Comparison of ENCODE assay signal across 1 cellular context in genomic region chr4:168699224-168699878, GRCh38.
TF ChIP-seq lines count a peak whose summit lies in the region.

No MANE protein-coding gene starts in this region.

TF ChIP-seq in HepG2, 621 proteins besides CTCF, POLR2A, EP300 and RAD21 (continued from another document):
- TF ChIP-seq DDIT3 (CRISPR knock-in tag; IDR thresholded peaks at IDR 0.05) (no peak), ZNF746 (CRISPR knock-in tag; IDR thresholded peaks at IDR 0.05) (no peak), ZNF326 (CRISPR knock-in tag; IDR thresholded peaks at IDR 0.05; ENCODE audit: borderline replicate concordance) (no peak), HCFC1 (IDR thresholded peaks at IDR 0.05; ENCODE audit: low read depth, low read length) (no peak), HNF4G (IDR thresholded peaks at IDR 0.05; ENCODE audit: borderline replicate concordance, low read depth, low read length) (no peak), HNF4G (CRISPR knock-in tag; IDR thresholded peaks at IDR 0.05; ENCODE audit: borderline replicate concordance, low read depth) (no peak), DMTF1 (CRISPR knock-in tag; IDR thresholded peaks at IDR 0.05) (no peak), RNF219 (CRISPR knock-in tag; IDR thresholded peaks at IDR 0.05) (no peak), ZNF329 (CRISPR knock-in tag; IDR thresholded peaks at IDR 0.05; ENCODE audit: low read depth) (no peak), DRAP1 (CRISPR knock-in tag; IDR thresholded peaks at IDR 0.05) (no peak), DBP (CRISPR knock-in tag; IDR thresholded peaks at IDR 0.05; ENCODE audit: not compliant biosample characterization) (no peak), ZFP82 (CRISPR knock-in tag; IDR thresholded peaks at IDR 0.05; ENCODE audit: borderline replicate concordance) (no peak), RORA (CRISPR knock-in tag; IDR thresholded peaks at IDR 0.05) (no peak), ZNF724P (CRISPR knock-in tag; IDR thresholded peaks at IDR 0.05; ENCODE audit: borderline replicate concordance) (no peak), RBFOX2 (IDR thresholded peaks at IDR 0.05; ENCODE audit: low read depth, low read length) (no peak), ZNF556 (CRISPR knock-in tag; IDR thresholded peaks at IDR 0.05; ENCODE audit: borderline replicate concordance) (no peak), ZNF704 (CRISPR knock-in tag; IDR thresholded peaks at IDR 0.05; ENCODE audit: borderline replicate concordance) (no peak), HOXA5 (CRISPR knock-in tag; IDR thresholded peaks at IDR 0.05) (no peak), POLR2G (IDR thresholded peaks at IDR 0.05; ENCODE audit: low read depth, low read length) (no peak), MAFG (CRISPR knock-in tag; IDR thresholded peaks at IDR 0.05) (no peak), ZNF331 (CRISPR knock-in tag; IDR thresholded peaks at IDR 0.05) (no peak), ZNF496 (CRISPR knock-in tag; IDR thresholded peaks at IDR 0.05; ENCODE audit: insufficient replicate concordance) (no peak), ZNF30 (CRISPR knock-in tag; IDR thresholded peaks at IDR 0.05) (no peak), PCBP1 (IDR thresholded peaks at IDR 0.05; ENCODE audit: borderline replicate concordance, low read depth, low read length) (no peak), ZBTB7A (CRISPR knock-in tag; IDR thresholded peaks at IDR 0.05) (no peak), TARDBP (CRISPR knock-in tag; IDR thresholded peaks at IDR 0.05) (peak; percentile 58; the same call in 1 of the 2 replicates), GRHL1 (CRISPR knock-in tag; conservative IDR thresholded peaks at IDR 0.05) (no peak), AFF4 (CRISPR knock-in tag; IDR thresholded peaks at IDR 0.05) (no peak), ZBED4 (CRISPR knock-in tag; IDR thresholded peaks at IDR 0.05; ENCODE audit: borderline replicate concordance) (no peak), SALL2 (CRISPR knock-in tag; IDR thresholded peaks at IDR 0.05) (no peak), TEF (CRISPR knock-in tag; IDR thresholded peaks at IDR 0.05) (no peak), IRX3 (CRISPR knock-in tag; IDR thresholded peaks at IDR 0.05; ENCODE audit: borderline replicate concordance, low read depth) (no peak), STAT5B (CRISPR knock-in tag; IDR thresholded peaks at IDR 0.05) (no peak), HDAC2 (CRISPR knock-in tag; IDR thresholded peaks at IDR 0.05) (peak; percentile 35; the same call in 1 of the 2 replicates), ARID2 (CRISPR knock-in tag; IDR thresholded peaks at IDR 0.05; ENCODE audit: borderline replicate concordance) (no peak), ZNF251 (CRISPR knock-in tag; IDR thresholded peaks at IDR 0.05) (no peak), KLF11 (CRISPR knock-in tag; IDR thresholded peaks at IDR 0.05) (no peak), ZNF24 (IDR thresholded peaks at IDR 0.05) (no peak), SNAPC5 (CRISPR knock-in tag; IDR thresholded peaks at IDR 0.05; ENCODE audit: borderline replicate concordance) (no peak), ELF4 (CRISPR knock-in tag; IDR thresholded peaks at IDR 0.05; ENCODE audit: borderline replicate concordance) (no peak), RFXAP (CRISPR knock-in tag; IDR thresholded peaks at IDR 0.05; ENCODE audit: borderline replicate concordance) (no peak), MXD3 (CRISPR knock-in tag; IDR thresholded peaks at IDR 0.05) (no peak)
